ENCODE assay signal across 8 cellular contexts in genomic region chr2:178530625-178531142, GRCh38. TPM values are rescaled to one million over a fixed set of nuclear protein-coding genes. Genes with fewer than 3 reads are reported as not detected.
DNase-seq lines count a peak whose midpoint lies in the region; ATAC-seq and TF ChIP-seq lines count a peak whose summit lies in the region.

No MANE protein-coding gene starts in this region.

- TF ChIP-seq POLR2A in GM18505 (IDR thresholded peaks at IDR 0.05; ENCODE audit: borderline replicate concordance, extremely low read depth, insufficient read depth, insufficient read length) (no peak), esophagus muscularis mucosa (IDR thresholded peaks at IDR 0.05; ENCODE audit: low read depth) (no peak), lower leg skin (IDR thresholded peaks at IDR 0.05) (no peak)

- H3K4me3 ChIP-seq in esophagus muscularis mucosa (no peak overlapping the region), lower leg skin (ENCODE audit: low read depth, poor library complexity, severe bottlenecking) (no peak overlapping the region)

- no peaks in the 10 kb centered on the region for H3K9me3 ChIP-seq in esophagus muscularis mucosa

- intact Hi-C loops in esophagus muscularis mucosa (cut with DNase I) (no loop called here), lower leg skin (cut with DNase I; ENCODE audit: low total_unique reads) (no loop called here)

- no peaks in the 10 kb centered on the region for H3K9me3 Mint-ChIP-seq in osteocyte (ENCODE audit: unreplicated experiment)

- no peak for TF ChIP-seq CTCF in esophagus muscularis mucosa (IDR thresholded peaks at IDR 0.05)
- TF ChIP-seq CTCF in lower leg skin (IDR thresholded peaks at IDR 0.05): no peak
- no peak for TF ChIP-seq CTCF in osteocyte (IDR thresholded peaks at IDR 0.05)

- no peak overlapping the region for H3K27ac Mint-ChIP-seq in osteocyte (ENCODE audit: unreplicated experiment)

- DNase-seq in KBM-7: peak; percentile 10
- DNase-seq in esophagus muscularis mucosa (ENCODE audit: extremely low spot score): peak; percentile 70
- no peak for DNase-seq in lower leg skin (ENCODE audit: low spot score in 2 of 2)
- DNase-seq in osteocyte (ENCODE audit: extremely low spot score, unreplicated experiment): no peak
- no peak for DNase-seq in epidermal melanocyte (ENCODE audit: insufficient read length, low spot score)
- no peak for DNase-seq in NCI-H2081 (lab: John Stamatoyannopoulos, UW)

- H3K36me3 Mint-ChIP-seq in osteocyte (ENCODE audit: unreplicated experiment): peaks cover 32% of the 10 kb centered on the region

- H3K27ac ChIP-seq in esophagus muscularis mucosa (replicated peaks in 1 of 4): no peak overlapping the region

- H3K4me3 Mint-ChIP-seq in osteocyte (ENCODE audit: unreplicated experiment): no peak overlapping the region

- H3K4me1 Mint-ChIP-seq in osteocyte (ENCODE audit: unreplicated experiment): peaks cover 2% of the 10 kb centered on the region

- peaks cover 0 to 100% (median 37%) of the 10 kb centered on the region in 4 donors for H3K36me3 ChIP-seq in esophagus muscularis mucosa

- 92% methylated on average over 8 of the region's 8 CpGs for WGBS in esophagus muscularis mucosa
- WGBS in lower leg skin, 2 donors: 85 to 91% methylated on average over 8 of the region's 8 CpGs

- ATAC-seq in GM18505 (IDR thresholded peaks at IDR 0.05; ENCODE audit: unreplicated experiment) (peak; percentile 94), GM21526 (IDR thresholded peaks at IDR 0.05; ENCODE audit: low FRiP score, unreplicated experiment) (peak; percentile 95)

- no peaks in the 10 kb centered on the region for H3K27me3 ChIP-seq in esophagus muscularis mucosa

- H3K4me1 ChIP-seq in esophagus muscularis mucosa: no peaks in the 10 kb centered on the region

- H3K27me3 Mint-ChIP-seq in osteocyte (ENCODE audit: unreplicated experiment): no peaks in the 10 kb centered on the region

- in situ Hi-C loops in KBM-7 (cut with MboI; ENCODE audit: low pct_unique_long_range_greater_than_20kb, low sequenced_read_pairs): no loop called here

- no peak for TF ChIP-seq EP300 in esophagus muscularis mucosa (IDR thresholded peaks at IDR 0.05)

RNA-seq across cellular contexts. Expression of gene PLEKHA3, which starts 50.4 kb away (rescaled TPM):
- total RNA-seq in esophagus muscularis mucosa: 10 to 100 TPM; 20.8 to 30.0 (median 26.5) TPM
- total RNA-seq in lower leg skin: 1 to 10 TPM; 2.7 to 7.6 (median 4.2) TPM
- total RNA-seq in osteocyte: 29.1 and 36.2 TPM in 2 replicates

RNA-seq across cellular contexts. Expression of gene FKBP7, which starts 52.3 kb away (rescaled TPM):
- total RNA-seq in esophagus muscularis mucosa: 10 to 100 TPM; 13.3 to 15.0 (median 14.7) TPM
- total RNA-seq in lower leg skin: 1 to 10 TPM; 4.6 to 6.7 (median 5.4) TPM
- 49.9 and 57.0 TPM in 2 replicates for total RNA-seq in osteocyte

Comparison
In these comparisons a context has a peak if more than half of its experiments do, and no peak if none do; other contexts are left out.
1. DNase-seq: peak in KBM-7 (single experiment) and esophagus muscularis mucosa (single experiment); none in lower leg skin (0 of 2), osteocyte (single experiment), epidermal melanocyte (single experiment) and NCI-H2081 (0 of 2).